8 cellular contexts compared by ENCODE assay signal in the genomic region with DNA sequence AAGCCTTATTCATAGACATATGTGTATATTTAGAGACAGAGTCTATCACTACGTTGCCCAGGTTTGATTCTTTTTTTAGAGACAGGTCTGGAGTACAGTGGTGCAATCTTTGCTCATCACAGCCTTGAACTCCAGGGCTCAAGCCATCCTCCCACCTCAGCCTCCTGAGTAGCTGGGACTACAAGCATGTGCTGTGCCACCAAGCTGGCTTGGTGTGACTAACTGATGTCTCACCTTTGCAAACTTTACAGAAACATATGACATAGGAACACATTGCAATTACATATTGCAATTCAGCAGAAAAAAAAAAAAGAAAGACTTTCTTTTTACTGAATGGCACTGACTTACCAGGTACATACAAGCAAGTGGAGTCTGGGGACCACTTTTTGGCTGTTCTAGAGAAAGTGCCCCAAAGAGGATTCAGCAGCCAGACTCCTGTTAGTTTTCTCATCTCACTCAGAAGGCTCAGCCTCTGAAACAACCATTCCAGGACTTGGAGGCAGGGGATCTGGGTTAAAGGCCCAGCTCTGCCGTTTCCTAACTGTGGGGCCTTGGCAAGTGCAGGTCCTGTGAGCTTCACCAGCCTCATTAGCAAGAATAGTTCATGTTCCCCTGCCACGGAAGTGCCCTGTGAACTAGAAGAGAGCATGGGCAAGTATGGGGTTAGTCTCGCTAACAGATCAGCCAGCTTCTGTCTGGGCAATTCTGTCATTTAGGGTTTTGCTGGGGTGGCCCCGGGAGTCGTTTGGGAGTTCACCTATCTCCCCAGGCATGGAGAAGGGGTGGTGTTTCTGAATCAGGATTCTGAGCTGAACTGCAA. TPM values are rescaled to one million over a fixed set of nuclear protein-coding genes. Genes with fewer than 3 reads are reported as not detected.
A peak's percentile ranks its signal among the peaks of the same experiment; 100 is the strongest.
DNase-seq lines count a peak whose midpoint lies in the region; ATAC-seq, FAIRE-seq and TF ChIP-seq lines count a peak whose summit lies in the region.

No MANE protein-coding gene starts in this region.

- ATAC-seq in natural killer cell (no peak), HG03025 (IDR thresholded peaks at IDR 0.05; ENCODE audit: low FRiP score, unreplicated experiment) (no peak), GM21367 (IDR thresholded peaks at IDR 0.05; ENCODE audit: unreplicated experiment) (no peak)

- no peak for FAIRE-seq in HTR-8/SVneo (lab: Jason Lieb, UNC)

- no peak for TF ChIP-seq CTCF in natural killer cell (IDR thresholded peaks at IDR 0.05)

- peak; percentile 24 for DNase-seq in Ammon's horn (ENCODE audit: low spot score)
- DNase-seq in caudate nucleus (lab: John Stamatoyannopoulos, UW): peak in 1 of 61 donors; percentile 23
- DNase-seq in natural killer cell: no peak
- no peak for DNase-seq in HTR-8/SVneo (ENCODE audit: insufficient read length, low spot score)
- no peak for DNase-seq in NCI-H510A (lab: John Stamatoyannopoulos, UW)

- peak overlapping the region; percentile 95 for H3K27ac ChIP-seq in KOPT-K1 (ENCODE audit: low read depth, low read length, poor library complexity, severe bottlenecking)
- H3K27ac ChIP-seq in caudate nucleus (ENCODE audit: low read depth, low read length): peak overlapping the region; percentile 97

- H3K9me3 Mint-ChIP-seq in natural killer cell: no peaks in the 10 kb centered on the region

- intact Hi-C loops in natural killer cell (cut with micrococcal nuclease): no loop called here

- H3K27ac Mint-ChIP-seq in natural killer cell: peak overlapping the region; percentile 34 to 78

- no peaks in the 10 kb centered on the region for H3K36me3 ChIP-seq in KOPT-K1 (ENCODE audit: insufficient read depth, low read length)

- H3K4me3 Mint-ChIP-seq in natural killer cell: peak overlapping the region; percentile 32

- no peaks in the 10 kb centered on the region for H3K9me3 ChIP-seq in KOPT-K1 (ENCODE audit: insufficient read depth, low read length, poor library complexity, severe bottlenecking)

- no peaks in the 10 kb centered on the region for H3K36me3 Mint-ChIP-seq in natural killer cell

- H3K27me3 Mint-ChIP-seq in natural killer cell (ENCODE audit: low read depth in 2 of 2): peaks cover 0 to 3% of the 10 kb centered on the region in 2 donors

- H3K4me1 Mint-ChIP-seq in natural killer cell: peaks cover 14 to 20% of the 10 kb centered on the region in 2 donors

RNA-seq across cellular contexts. Expression of a gene that starts 11.2 kb away (rescaled TPM):
- total RNA-seq in natural killer cell: 1 to 10 TPM; 2.4 to 7.8 (median 3.6) TPM
